8 cellular contexts compared by ENCODE assay signal in genomic region chr6:36131517-36132220, GRCh38. TPM values are rescaled to one million over a fixed set of nuclear protein-coding genes. Genes with fewer than 3 reads are reported as not detected.
DNase-seq lines count a peak whose midpoint lies in the region; ATAC-seq and TF ChIP-seq lines count a peak whose summit lies in the region.

No MANE protein-coding gene starts in this region.

- H2AFZ ChIP-seq in OCI-LY7 (ENCODE audit: low read length), result peak overlapping the region; percentile 75

- no peaks in the 10 kb centered on the region for H3K9me2 ChIP-seq in OCI-LY7 (ENCODE audit: insufficient read depth, low read length)

- H3K4me3 Mint-ChIP-seq in activated naive CD8-positive, alpha-beta T cell treated with anti-CD3 and anti-CD28 coated beads for 36 hours, result peak overlapping the region; percentile 86

- H3K9ac ChIP-seq in iPS-18a (ENCODE audit: low read length), result no peak overlapping the region

- H3K4me2 ChIP-seq in OCI-LY7 (ENCODE audit: low read length), result peak overlapping the region; percentile 29; the same call in 1 of the 2 replicates

- no peaks in the 10 kb centered on the region for H3K79me2 ChIP-seq in OCI-LY7 (ENCODE audit: insufficient read depth, low read depth, low read length)

- no peaks in the 10 kb centered on the region for H4K20me1 ChIP-seq in OCI-LY7 (ENCODE audit: insufficient read depth, low read length)

- H3K36me3 ChIP-seq in OCI-LY7 (ENCODE audit: insufficient read depth, low read length) (no peaks in the 10 kb centered on the region), iPS-18a (ENCODE audit: control insufficient read depth, low read depth, low read length) (no peaks in the 10 kb centered on the region)

- 0 out of 2 replicates have a peak, but pooled peaks have one; percentile 30 for TF ChIP-seq CTCF in OCI-LY7 (conservative IDR thresholded peaks at IDR 0.05; ENCODE audit: low read length)

- H3K27ac ChIP-seq in OCI-LY7 (ENCODE audit: low read depth, low read length, poor library complexity, severe bottlenecking) (peak overlapping the region; percentile 7), iPS-18a (ENCODE audit: low read length) (no peak overlapping the region)

- H3K4me1 ChIP-seq in OCI-LY7 (ENCODE audit: insufficient read depth, low read length, poor library complexity, severe bottlenecking) (peaks cover 27% of the 10 kb centered on the region), iPS-18a (ENCODE audit: control insufficient read depth, low read depth, low read length) (peaks cover 14% of the 10 kb centered on the region)

- peaks cover 9% of the 10 kb centered on the region for H3K36me3 Mint-ChIP-seq in activated naive CD8-positive, alpha-beta T cell treated with anti-CD3 and anti-CD28 coated beads for 36 hours

- ATAC-seq in GM19452 (IDR thresholded peaks at IDR 0.05; ENCODE audit: unreplicated experiment) (peak; percentile 85), HG03442 (IDR thresholded peaks at IDR 0.05; ENCODE audit: unreplicated experiment) (peak; percentile 81)

- H3K4me3 ChIP-seq in OCI-LY7 (ENCODE audit: low read depth, low read length, poor library complexity, severe bottlenecking) (no peak overlapping the region), iPS-18a (ENCODE audit: low read length) (peak overlapping the region; percentile 43)

- CTCF ChIA-PET in OCI-LY7 (lab: Charles Lee; ENCODE audit: unreplicated experiment), result no interaction called here

- no peaks in the 10 kb centered on the region for H3K9me3 Mint-ChIP-seq in activated naive CD8-positive, alpha-beta T cell treated with anti-CD3 and anti-CD28 coated beads for 36 hours

- intact Hi-C loops in OCI-LY7 (cut with micrococcal nuclease; ENCODE audit: unreplicated experiment) (no loop called here), posterior vena cava (cut with DNase I) (no loop called here)

- no peaks in the 10 kb centered on the region for H3K9me3 ChIP-seq in OCI-LY7 (ENCODE audit: low read length)
- no peaks in the 10 kb centered on the region for H3K9me3 ChIP-seq in iPS-18a (ENCODE audit: control insufficient read depth, low read depth, low read length)

- peaks cover 48% of the 10 kb centered on the region for H3K4me1 Mint-ChIP-seq in activated naive CD8-positive, alpha-beta T cell treated with anti-CD3 and anti-CD28 coated beads for 36 hours

- H3K27me3 Mint-ChIP-seq in activated naive CD8-positive, alpha-beta T cell treated with anti-CD3 and anti-CD28 coated beads for 36 hours, result no peaks in the 10 kb centered on the region

- DNase-seq in CMK (ENCODE audit: low read depth) (peak; percentile 60), OCI-LY7 (ENCODE audit: low spot score) (peak; percentile 62), posterior vena cava (ENCODE audit: low spot score) (no peak)
- peak; percentile 55 for DNase-seq in activated naive CD8-positive, alpha-beta T cell treated with anti-CD3 and anti-CD28 coated beads for 36 hours
- DNase-seq in stimulated activated CD4-positive, alpha-beta T cell treated with anti-CD3 and anti-CD28 coated beads, Interleukin-12 subunit alpha, Interleukin-12 subunit beta, amount 100 ng/mL, for 4 hours, result peak; percentile 36

- H3K27me3 ChIP-seq in iPS-18a (ENCODE audit: control insufficient read depth, insufficient read depth, low read length), result peaks cover 28% of the 10 kb centered on the region

- H3K27ac Mint-ChIP-seq in activated naive CD8-positive, alpha-beta T cell treated with anti-CD3 and anti-CD28 coated beads for 36 hours, result peak overlapping the region; percentile 94

- no TSS peak for BruUV-seq in OCI-LY7 (replicated peaks; lab: Mats Ljungman, UMichigan)

- POLR2A ChIA-PET in OCI-LY7 (lab: Charles Lee), result interaction anchor here (0.6 to 1.5 kb wide), 3 partner anchors 10 to 20 kb away, joined by 3 to 9 read pairs (median 3); no protein-coding TSS in a partner anchor

RNA-seq across cellular contexts. Expression of gene MAPK13, which starts 1.4 kb away (rescaled TPM):
- total RNA-seq in OCI-LY7 (2014; rRNA removed; shearing (Covaris generic)), result 0.88 TPM in 2 replicates
- total RNA-seq in OCI-LY7 (2022) (1.2 and 1.8 TPM in 2 replicates), posterior vena cava (10 to 100 TPM in 1 of 2 donors, 1 to 10 TPM in 1; 7.0 to 10.1 TPM)
- total RNA-seq in activated naive CD8-positive, alpha-beta T cell treated with anti-CD3 and anti-CD28 coated beads for 36 hours, result 10 to 100 TPM; 53.0 to 53.5 TPM

Comparison
In these comparisons a context has a peak if more than half of its experiments do, and no peak if none do; other contexts are left out.
1. RNA of gene MAPK13, which starts 1.4 kb away (total RNA-seq): 53.0 to 53.5 TPM in activated naive CD8-positive, alpha-beta T cell treated with anti-CD3 and anti-CD28 coated beads for 36 hours; 7.0 to 10.1 TPM in posterior vena cava and 0.88 to 1.8 TPM in OCI-LY7; every median in the first group is over 4 times any median in the second.